In genomic region chr15:49171790-49172189, GRCh38 we compare ENCODE assay signal across 13 cellular contexts. TPM values are rescaled to one million over a fixed set of nuclear protein-coding genes. Genes with fewer than 3 reads are reported as not detected.
A peak's percentile ranks its signal among the peaks of the same experiment; 100 is the strongest.
DNase-seq lines count a peak whose midpoint lies in the region; ATAC-seq, FAIRE-seq and TF ChIP-seq lines count a peak whose summit lies in the region.
"Had no signal": no experiment of that assay in that cellular context is flagged by ENCODE, and none has a peak within 500 bp of the region (broad histone marks: within the 10 kb centered on the region; RNA-seq: fewer than 3 reads in every experiment).

No MANE protein-coding gene starts in this region.

- BruUV-seq in Caco-2 (replicated peaks; lab: Mats Ljungman, UMichigan) (no TSS peak), OCI-LY7 (replicated peaks; lab: Mats Ljungman, UMichigan) (no TSS peak)

- H3K36me3 ChIP-seq in Caco-2 (ENCODE audit: control insufficient read depth, insufficient read depth, low read length) (no peaks in the 10 kb centered on the region), OCI-LY7 (ENCODE audit: insufficient read depth, low read length) (peaks cover 8% of the 10 kb centered on the region; the same call in 1 of the 2 replicates), gastroesophageal sphincter (no peaks in the 10 kb centered on the region)
- H3K36me3 ChIP-seq: heart right ventricle had no signal

- peaks cover 41% of the 10 kb centered on the region for H3K4me1 ChIP-seq in A549
- H3K4me1 ChIP-seq in Caco-2 = peaks cover 17% of the 10 kb centered on the region
- peaks cover 18% of the 10 kb centered on the region for H3K4me1 ChIP-seq in OCI-LY7 (ENCODE audit: insufficient read depth, low read length, poor library complexity, severe bottlenecking)
- H3K4me1 ChIP-seq in gastroesophageal sphincter = peaks cover 0 to 18% (median 0%) of the 10 kb centered on the region in 3 donors

- no peak for TF ChIP-seq RAD21 in A549 (conservative IDR thresholded peaks at IDR 0.05 in 1 of 2, IDR thresholded peaks at IDR 0.05 in 1 of 2)

- peak overlapping the region; percentile 67 for H3K4me2 ChIP-seq in A549
- H3K4me2 ChIP-seq in OCI-LY7 (ENCODE audit: low read length) = no peak overlapping the region

- no peaks in the 10 kb centered on the region for H3K27me3 ChIP-seq in Caco-2 (replicated peaks; ENCODE audit: control insufficient read depth, insufficient read depth, low read length)
- H3K27me3 ChIP-seq in gastroesophageal sphincter = no peaks in the 10 kb centered on the region
- H3K27me3 ChIP-seq: heart right ventricle had no signal

- H3K79me2 ChIP-seq in OCI-LY7 (ENCODE audit: insufficient read depth, low read depth, low read length) = peaks cover 22% of the 10 kb centered on the region; the same call in 1 of the 2 replicates

- H3K36me3 Mint-ChIP-seq in Caco-2 (ENCODE audit: insufficient read depth, unreplicated experiment) = peaks cover 11% of the 10 kb centered on the region
- peaks cover 7% of the 10 kb centered on the region for H3K36me3 Mint-ChIP-seq in effector memory CD8-positive, alpha-beta T cell (ENCODE audit: insufficient read depth)

- TF ChIP-seq POLR2A in A549 (IDR thresholded peaks at IDR 0.05; ENCODE audit: low read length) (no peak), gastroesophageal sphincter (IDR thresholded peaks at IDR 0.05) (no peak)

- H3K4me3 ChIP-seq in A549 = peak overlapping the region; percentile 67
- H3K4me3 ChIP-seq in Caco-2 (ENCODE audit: low read depth, low read length) = no peak overlapping the region
- no peak overlapping the region for H3K4me3 ChIP-seq in OCI-LY7 (ENCODE audit: low read depth, low read length, poor library complexity, severe bottlenecking)
- no peak overlapping the region for H3K4me3 ChIP-seq in gastroesophageal sphincter

- no peak for TF ChIP-seq EP300 in A549 (IDR thresholded peaks at IDR 0.05)
- no peak for TF ChIP-seq EP300 in gastroesophageal sphincter (IDR thresholded peaks at IDR 0.05)

- intact Hi-C loops in Caco-2 (cut with micrococcal nuclease; ENCODE audit: unreplicated experiment) = loop anchor here (10.0 kb wide), 1 partner anchor 453 kb away; the partner anchor contains the start of genes DTWD1 and FAM227B
- intact Hi-C loops in OCI-LY7 (cut with micrococcal nuclease; ENCODE audit: unreplicated experiment) = no loop called here

- H3K4me1 Mint-ChIP-seq in Caco-2 (ENCODE audit: low read depth, unreplicated experiment) = peaks cover 22% of the 10 kb centered on the region
- peaks cover 39 to 49% of the 10 kb centered on the region in 2 donors for H3K4me1 Mint-ChIP-seq in effector memory CD8-positive, alpha-beta T cell (ENCODE audit: low read depth in 2 of 2)

- CTCF ChIA-PET in A549 (lab: Yijun Ruan, JAX) = interaction anchor here (0.6 to 1.7 kb wide), 2 partner anchors 26 to 301 kb away, joined by 3 to 5 read pairs; no protein-coding TSS in a partner anchor
- CTCF ChIA-PET in Caco-2 (lab: Charles Lee) = no interaction called here
- CTCF ChIA-PET in OCI-LY7 (lab: Charles Lee; ENCODE audit: unreplicated experiment) = no interaction called here

- ATAC-seq in A549 = no peak
- no peak for ATAC-seq in effector memory CD8-positive, alpha-beta T cell (replicated peaks)
- ATAC-seq in gastroesophageal sphincter = no peak
- ATAC-seq in GM19023 (IDR thresholded peaks at IDR 0.05; ENCODE audit: unreplicated experiment) = no peak
- ATAC-seq: heart right ventricle had no signal

- POLR2A ChIA-PET in A549 (lab: Yijun Ruan, JAX) = no interaction called here
- POLR2A ChIA-PET in Caco-2 (lab: Charles Lee) = no interaction called here
- POLR2A ChIA-PET in OCI-LY7 (lab: Charles Lee) = interaction anchor here (1.9 kb wide), 1 partner anchor 22 kb away, joined by 4 read pairs; no protein-coding TSS in a partner anchor

- H2AFZ ChIP-seq in OCI-LY7 (ENCODE audit: low read length) = no peak overlapping the region

- peak overlapping the region; percentile 90 for H3K4me3 Mint-ChIP-seq in Caco-2 (ENCODE audit: unreplicated experiment)
- peak overlapping the region; percentile 93 to 96 for H3K4me3 Mint-ChIP-seq in effector memory CD8-positive, alpha-beta T cell

- no peaks in the 10 kb centered on the region for H3K9me2 ChIP-seq in OCI-LY7 (ENCODE audit: insufficient read depth, low read length)

- H3K27ac ChIP-seq in A549 (peak overlapping the region; percentile 81 to 86; a peak in 5 of 6 replicates), OCI-LY7 (ENCODE audit: low read depth, low read length, poor library complexity, severe bottlenecking) (no peak overlapping the region), gastroesophageal sphincter (no peak overlapping the region)
- H3K27ac ChIP-seq: heart right ventricle had no signal

- TF ChIP-seq CTCF in A549 (IDR thresholded peaks at IDR 0.05) (no peak), Caco-2 (IDR thresholded peaks at IDR 0.05; ENCODE audit: insufficient read depth in 1 of 2, low read depth in 1 of 2, low read length in 1 of 2, severe bottlenecking in 1 of 2, unreplicated experiment in 1 of 2) (no peak), OCI-LY7 (conservative IDR thresholded peaks at IDR 0.05; ENCODE audit: low read length) (no peak), gastroesophageal sphincter (IDR thresholded peaks at IDR 0.05) (no peak)

- no peak for DNase-seq in A549 (ENCODE audit: low read depth in 1 of 2, low spot score in 1 of 2)
- no peak for DNase-seq in Caco-2
- peak; percentile 54 for DNase-seq in RKO (ENCODE audit: low spot score)
- no peak for DNase-seq in effector memory CD8-positive, alpha-beta T cell
- DNase-seq in OCI-LY7 (ENCODE audit: low spot score) = no peak
- no peak for DNase-seq in NCI-H2081 treated with DMSO at 0.1 percent for 48 hours (lab: John Stamatoyannopoulos, UW)
- DNase-seq: C1 segment of cervical spinal cord, heart right ventricle, substantia nigra had no signal

- WGBS in A549 (ENCODE audit: missing lambda C conversion rate) = 93% methylated on average over 12 of the region's 12 CpGs
- 98% methylated on average over 6 to 12 of the region's 12 CpGs for WGBS in gastroesophageal sphincter (ENCODE audit: low coverage in 1 of 2), 2 donors

- no peak for FAIRE-seq in A549 (lab: Jason Lieb, UNC)
- FAIRE-seq: endothelial cell of umbilical vein, H1 had no signal

- no peaks in the 10 kb centered on the region for H4K20me1 ChIP-seq in OCI-LY7 (ENCODE audit: insufficient read depth, low read length)

- no peaks in the 10 kb centered on the region for H3K9me3 Mint-ChIP-seq in Caco-2 (ENCODE audit: unreplicated experiment)
- no peaks in the 10 kb centered on the region for H3K9me3 Mint-ChIP-seq in effector memory CD8-positive, alpha-beta T cell

- peak overlapping the region; percentile 97 for H3K27ac Mint-ChIP-seq in Caco-2 (ENCODE audit: unreplicated experiment)
- H3K27ac Mint-ChIP-seq in effector memory CD8-positive, alpha-beta T cell = peak overlapping the region; percentile 94 to 97

- H3K27me3 Mint-ChIP-seq in Caco-2 (ENCODE audit: insufficient read depth, unreplicated experiment) = no peaks in the 10 kb centered on the region
- H3K27me3 Mint-ChIP-seq in effector memory CD8-positive, alpha-beta T cell = no peaks in the 10 kb centered on the region

- H3K9me3 ChIP-seq in A549 (no peaks in the 10 kb centered on the region), Caco-2 (no peaks in the 10 kb centered on the region), OCI-LY7 (ENCODE audit: low read length) (no peaks in the 10 kb centered on the region; the same call in 1 of the 2 replicates), gastroesophageal sphincter (no peaks in the 10 kb centered on the region)
- H3K9me3 ChIP-seq: heart right ventricle had no signal

TF ChIP-seq in A549, 52 proteins besides CTCF, POLR2A, EP300 and RAD21:
- no peak for TF ChIP-seq POLR2AphosphoS2 (conservative IDR thresholded peaks at IDR 0.05; ENCODE audit: low read length)
- TF ChIP-seq CBX8 (IDR thresholded peaks at IDR 0.05) = no peak
- no peak for TF ChIP-seq HOXA7 (CRISPR knock-in tag; IDR thresholded peaks at IDR 0.05)

RNA-seq across cellular contexts. Expression of gene GALK2, which starts 1.7 kb away (rescaled TPM):
- polyA plus RNA-seq in A549 (2011; rRNA removed) = 40.5 and 44.7 TPM in 2 replicates
- 18.6 and 19.2 TPM in 2 replicates for polyA plus RNA-seq in A549 (2012; cell fraction: cytosol; rRNA removed)
- polyA plus RNA-seq in A549 (2012; cell fraction: nucleus; rRNA removed) = 14.2 and 16.0 TPM in 2 replicates
- 22.8 to 26.8 TPM (median 23.7 TPM) in 3 replicates for polyA plus RNA-seq in A549 (2017; fragmentation: RNase III; extraction: RNeasy Plus Mini Kit Qiagen cat#74134 plus additional on column Dnase treatment)
- 32.1 and 44.6 TPM in 2 replicates for polyA minus RNA-seq in A549 (2011; rRNA and poly(A)+ RNA removed)
- total RNA-seq in Caco-2 (2022) = 25.5 and 29.8 TPM in 2 replicates
- total RNA-seq in OCI-LY7 (2014; rRNA removed; shearing (Covaris generic)) = 21.1 and 31.5 TPM in 2 replicates
- 26.8 and 27.9 TPM in 2 replicates for total RNA-seq in OCI-LY7 (2022)
- 10 to 100 TPM; 30.0 to 54.8 (median 43.8) TPM for total RNA-seq in gastroesophageal sphincter

RNA-seq across cellular contexts. Expression of gene COPS2, which starts 16.4 kb away (rescaled TPM):
- polyA plus RNA-seq in A549 (2011; rRNA removed) (49.9 and 66.6 TPM in 2 replicates), A549 (2017; fragmentation: RNase III; extraction: RNeasy Plus Mini Kit Qiagen cat#74134 plus additional on column Dnase treatment) (64.6 to 78.2 TPM (median 64.8 TPM) in 3 replicates)
- 12.6 and 13.8 TPM in 2 replicates for polyA plus RNA-seq in A549 (2012; cell fraction: cytosol; rRNA removed)
- polyA plus RNA-seq in A549 (2012; cell fraction: nucleus; rRNA removed) = 4.4 and 5.2 TPM in 2 replicates
- 15.0 and 16.3 TPM in 2 replicates for polyA minus RNA-seq in A549 (2011; rRNA and poly(A)+ RNA removed)
- total RNA-seq in Caco-2 (2022) (83.8 and 85.4 TPM in 2 replicates), OCI-LY7 (2022) (74.2 and 81.2 TPM in 2 replicates), gastroesophageal sphincter (10 to 100 TPM; 64.2 to 79.1 (median 70.2) TPM)
- total RNA-seq in OCI-LY7 (2014; rRNA removed; shearing (Covaris generic)) = 24.6 and 38.6 TPM in 2 replicates

Comparison
In these comparisons a context has a peak if more than half of its experiments do, and no peak if none do; other contexts are left out.
1. H3K27ac ChIP-seq: peak in A549 (2 of 2); none in OCI-LY7 (single experiment) and gastroesophageal sphincter (0 of 4).